In genomic region chr17:61755078-61755477, GRCh38 we compare ENCODE assay signal across 25 cellular contexts.
"Had no signal": no experiment of that assay in that cellular context is flagged by ENCODE, and none has a peak within 500 bp of the region (broad histone marks: within the 10 kb centered on the region; RNA-seq: fewer than 3 reads in every experiment).

No MANE protein-coding gene starts in this region.

- H3K27ac ChIP-seq: neural progenitor cell, ovary, parathyroid adenoma, psoas muscle, right lobe of liver, sigmoid colon, stomach, thoracic aorta, thyroid gland, tibial nerve, upper lobe of left lung, uterus had no signal

- H2AFZ ChIP-seq: neural progenitor cell, parathyroid adenoma had no signal

- H3K9me3 ChIP-seq: ovary, psoas muscle, right lobe of liver, sigmoid colon, stomach, thoracic aorta, thyroid gland, upper lobe of left lung, uterus had no signal

- FAIRE-seq: small intestine had no signal

- H3K27me3 ChIP-seq: neural progenitor cell, ovary, right lobe of liver, sigmoid colon, stomach, thyroid gland, tibial nerve, upper lobe of left lung, uterus had no signal

- ATAC-seq: natural killer cell; psoas muscle; right cardiac atrium; right lobe of liver; stimulated activated effector memory CD8-positive, alpha-beta T cell treated with anti-CD3 and anti-CD28 coated beads, Interleukin-12 subunit alpha, Interleukin-12 subunit beta, amount 100 ng/mL, for 72 hours; stimulated activated naive B cell treated with anti-CD40 and anti-IgM and Interleukin-4, amounts not matched to agents 10 μg/mL and 1 μg/mL and 100 μg/mL, for 72 hours had no signal

- DNase-seq: natural killer cell; occipital lobe; ovary; posterior cingulate gyrus; psoas muscle; right cardiac atrium; right lobe of liver; sigmoid colon; small intestine; stimulated activated CD4-positive, alpha-beta T cell treated with anti-CD3 and anti-CD28 coated beads, Interleukin-15, amount 100 ng/mL, for 24 hours; stimulated activated CD4-positive, alpha-beta T cell treated with anti-CD3 and anti-CD28 coated beads, Interleukin-2, amount 100 ng/mL, for 24 hours; stimulated activated CD4-positive, alpha-beta T cell treated with anti-CD3 and anti-CD28 coated beads, Interleukin-2, amount 100 ng/mL, for 48 hours; stimulated activated CD4-positive, alpha-beta T cell treated with anti-CD3 and anti-CD28 coated beads, Interleukin-4, amount 100 ng/mL, for 24 hours; stimulated activated naive B cell treated with anti-CD40 and anti-IgM and Interleukin-4, amounts not matched to agents 10 μg/mL and 1 μg/mL and 100 μg/mL, for 72 hours; stimulated activated naive CD4-positive, alpha-beta T cell treated with Interleukin-2 at 50 U/mL for 16 hours; stomach; thyroid gland; trophoblast cell; upper lobe of left lung; uterus had no signal

- H3K4me2 ChIP-seq: neural progenitor cell had no signal

- H3K4me1 ChIP-seq: neural progenitor cell, parathyroid adenoma, psoas muscle, right lobe of liver, sigmoid colon, stomach, thyroid gland, tibial nerve, upper lobe of left lung, uterus had no signal

- H3K4me3 ChIP-seq: neural progenitor cell, ovary, psoas muscle, right lobe of liver, sigmoid colon, stomach, thoracic aorta, thyroid gland, tibial nerve, upper lobe of left lung, uterus had no signal

- H3K9ac ChIP-seq: neural progenitor cell, parathyroid adenoma had no signal

- H3K36me3 ChIP-seq: ovary, right lobe of liver, sigmoid colon, stomach, thoracic aorta, thyroid gland, tibial nerve, upper lobe of left lung had no signal

- H3K79me2 ChIP-seq: parathyroid adenoma had no signal
